13 cellular contexts compared by ENCODE assay signal in genomic region chr7:47714669-47715607, GRCh38.
DNase-seq lines count a peak whose midpoint lies in the region; ATAC-seq, FAIRE-seq and TF ChIP-seq lines count a peak whose summit lies in the region.
"Had no signal": no experiment of that assay in that cellular context is flagged by ENCODE, and none has a peak within 500 bp of the region (broad histone marks: within the 10 kb centered on the region; RNA-seq: fewer than 3 reads in every experiment).

No MANE protein-coding gene starts in this region.

- H3K36me3 ChIP-seq in brain microvascular endothelial cell (replicated peaks), result no peaks in the 10 kb centered on the region

- H3K4me3 ChIP-seq in coronary artery (no peak overlapping the region), brain microvascular endothelial cell (ENCODE audit: low read depth, low read length) (no peak overlapping the region)

- TF ChIP-seq CTCF in coronary artery (IDR thresholded peaks at IDR 0.05) (no peak), brain microvascular endothelial cell (IDR thresholded peaks at IDR 0.05; ENCODE audit: low read depth, low read length, missing control alignments) (no peak)

- in situ Hi-C loops in brain microvascular endothelial cell (cut with HindIII; ENCODE audit: low pct_ligation_motif_present, low sequenced_read_pairs), result no loop called here

- peak; percentile 79 for FAIRE-seq in GM18507 (lab: Jason Lieb, UNC)
- FAIRE-seq: endometrium, islet of Langerhans had no signal

- ATAC-seq in GM21528 (IDR thresholded peaks at IDR 0.05; ENCODE audit: low FRiP score, unreplicated experiment), result peak; percentile 100
- peak; percentile 97 for ATAC-seq in HG03175 (IDR thresholded peaks at IDR 0.05; ENCODE audit: unreplicated experiment)

- DNase-seq in GM18507 (ENCODE audit: extremely low spot score, insufficient read length, low read depth) (peak; percentile 26), coronary artery (ENCODE audit: low spot score) (peak; percentile 50), NCI-H510A treated with DMSO at 0.1 percent for 48 hours (lab: John Stamatoyannopoulos, UW) (no peak), brain microvascular endothelial cell (no peak), retina (no peak)
- DNase-seq in activated CD4-positive, CD25-positive, alpha-beta regulatory T cell (lab: John Stamatoyannopoulos, UW), result no peak
- DNase-seq: COR-L47, HCEC 1CT, NCI-H2029 had no signal

- H3K27ac ChIP-seq in coronary artery (no peak overlapping the region), brain microvascular endothelial cell (no peak overlapping the region)

- no peaks in the 10 kb centered on the region for H3K27me3 ChIP-seq in brain microvascular endothelial cell (replicated peaks)

Comparison
In these comparisons a context has a peak if more than half of its experiments do, and no peak if none do; other contexts are left out.
1. DNase-seq: peak in GM18507 (single experiment) and coronary artery (single experiment); none in NCI-H510A treated with DMSO at 0.1 percent for 48 hours (single experiment), activated CD4-positive, CD25-positive, alpha-beta regulatory T cell (0 of 4), brain microvascular endothelial cell (single experiment) and retina (single experiment).